In the genomic region with DNA sequence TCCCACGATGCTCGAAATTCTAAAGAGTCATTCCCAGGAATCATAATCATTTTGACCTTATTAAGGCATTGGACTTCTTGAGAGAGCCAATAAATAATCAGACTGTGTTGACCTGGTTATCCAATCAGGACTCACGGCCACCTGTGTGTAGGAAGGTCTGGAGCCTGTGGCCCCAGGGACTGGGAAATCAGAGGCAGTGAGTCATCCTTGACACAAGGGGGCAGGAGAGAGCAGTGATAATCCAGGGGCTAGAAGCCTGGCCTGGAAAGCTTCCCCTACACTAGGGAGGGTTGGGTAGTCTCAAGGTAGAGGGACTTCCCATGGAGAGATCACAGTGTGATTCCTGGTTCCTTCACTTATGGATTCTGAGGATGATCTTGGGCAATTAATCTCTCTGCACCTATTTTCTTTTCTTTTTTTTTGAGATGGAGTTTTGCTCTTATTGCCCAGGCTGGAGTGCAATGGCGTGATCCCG, we compare ENCODE assay signal across 8 cellular contexts. TPM values are rescaled to one million over a fixed set of nuclear protein-coding genes. Genes with fewer than 3 reads are reported as not detected.
DNase-seq lines count a peak whose midpoint lies in the region; ATAC-seq and TF ChIP-seq lines count a peak whose summit lies in the region.

No MANE protein-coding gene starts in this region.

- TF ChIP-seq CTCF in GM12864 (IDR thresholded peaks at IDR 0.05; ENCODE audit: low read depth, low read length, missing control alignments), result peak; percentile 87
- TF ChIP-seq CTCF in lung (IDR thresholded peaks at IDR 0.05; ENCODE audit: control extremely low read depth, extremely low read depth), result peak; percentile 67

- H3K9me3 Mint-ChIP-seq in activated CD4-positive, alpha-beta T cell treated with anti-CD3 and anti-CD28 coated beads for 36 hours (ENCODE audit: low read depth), result no peaks in the 10 kb centered on the region

- H3K27ac Mint-ChIP-seq in activated CD4-positive, alpha-beta T cell treated with anti-CD3 and anti-CD28 coated beads for 36 hours, result no peak overlapping the region

- no peak overlapping the region for H3K4me3 Mint-ChIP-seq in activated CD4-positive, alpha-beta T cell treated with anti-CD3 and anti-CD28 coated beads for 36 hours

- H3K36me3 Mint-ChIP-seq in activated CD4-positive, alpha-beta T cell treated with anti-CD3 and anti-CD28 coated beads for 36 hours (ENCODE audit: low read depth), result peaks cover 28% of the 10 kb centered on the region

- DNase-seq in GM12864 (ENCODE audit: low read depth) (no peak), NCI-H446 treated with DMSO at 0.1 percent for 48 hours (lab: John Stamatoyannopoulos, UW) (peak; percentile 19), dermis blood vessel endothelial cell (peak; percentile 84), lung (ENCODE audit: low spot score) (peak; percentile 62)
- DNase-seq in activated CD4-positive, alpha-beta T cell treated with anti-CD3 and anti-CD28 coated beads for 36 hours, result peak; percentile 72
- peak; percentile 67 for DNase-seq in stimulated activated naive CD8-positive, alpha-beta T cell treated with anti-CD3 and anti-CD28 coated beads, Interleukin-15, Interleukin-2, amounts not matched to agents 100 U/mL and 50 U/mL, for 24 hours

- H3K4me1 Mint-ChIP-seq in activated CD4-positive, alpha-beta T cell treated with anti-CD3 and anti-CD28 coated beads for 36 hours, result peaks cover 73% of the 10 kb centered on the region

- ATAC-seq in HG03045 (IDR thresholded peaks at IDR 0.05; ENCODE audit: unreplicated experiment), result peak; percentile 41
- peak; percentile 64 for ATAC-seq in activated CD4-positive, alpha-beta T cell treated with anti-CD3 and anti-CD28 coated beads for 36 hours
- peak; percentile 36 for ATAC-seq in lung (ENCODE audit: insufficient read depth, low FRiP score)
- peak; percentile 67 for ATAC-seq in stimulated activated naive CD8-positive, alpha-beta T cell treated with anti-CD3 and anti-CD28 coated beads, Interleukin-15, Interleukin-2, amounts not matched to agents 100 U/mL and 50 U/mL, for 24 hours
- no peak for ATAC-seq in HG02973 (IDR thresholded peaks at IDR 0.05; ENCODE audit: unreplicated experiment)

- no peak overlapping the region for H3K27ac ChIP-seq in lung (ENCODE audit: low read depth in 1 of 2, low read length in 1 of 2)

- WGBS in lung, 2 donors, result 82 to 90% methylated on average over 5 of the region's 5 CpGs

- H3K9me3 ChIP-seq in lung (ENCODE audit: control insufficient read depth in 2 of 2, insufficient read depth in 1 of 2, low read length in 1 of 2), result no peaks in the 10 kb centered on the region

- CTCF ChIA-PET in activated CD4-positive, alpha-beta T cell treated with anti-CD3 and anti-CD28 coated beads for 36 hours (lab: Charles Lee), result interaction anchor here (0.5 to 12.7 kb wide), 18 partner anchors 10 to 377 kb away, joined by 3 to 155 read pairs (median 5); no protein-coding TSS in a partner anchor

- H3K27me3 ChIP-seq in lung (ENCODE audit: control insufficient read depth, insufficient read depth), result no peaks in the 10 kb centered on the region

- POLR2A ChIA-PET in activated CD4-positive, alpha-beta T cell treated with anti-CD3 and anti-CD28 coated beads for 36 hours (lab: Charles Lee), result no interaction called here

- no peaks in the 10 kb centered on the region for H3K27me3 Mint-ChIP-seq in activated CD4-positive, alpha-beta T cell treated with anti-CD3 and anti-CD28 coated beads for 36 hours

- intact Hi-C loops in activated CD4-positive, alpha-beta T cell treated with anti-CD3 and anti-CD28 coated beads for 36 hours (cut with DNase I, micrococcal nuclease), result loop anchor here (1.0 to 2.0 kb wide), 4 partner anchors 24 to 128 kb away; no protein-coding TSS in a partner anchor

- H3K4me3 ChIP-seq in GM12864 (ENCODE audit: low read depth, low read length) (no peak overlapping the region), lung (no peak overlapping the region)

- peaks cover 7 to 9% of the 10 kb centered on the region in 2 donors for H3K4me1 ChIP-seq in lung (ENCODE audit: control insufficient read depth in 2 of 2, insufficient read depth in 2 of 2, low read length in 2 of 2)

- H3K36me3 ChIP-seq in lung (ENCODE audit: control insufficient read depth in 2 of 2, insufficient read depth in 2 of 2, low read length in 2 of 2), result no peaks in the 10 kb centered on the region

RNA-seq across cellular contexts. Expression of a gene that starts 4.7 kb away (rescaled TPM):
- 10 to 100 TPM; 21.5 to 25.3 TPM for total RNA-seq in activated CD4-positive, alpha-beta T cell treated with anti-CD3 and anti-CD28 coated beads for 36 hours
- 2.9 and 4.0 TPM in 2 replicates for total RNA-seq in dermis blood vessel endothelial cell
- total RNA-seq in lung, result 10 to 100 TPM; 18.9 to 31.0 TPM
- 10 to 100 TPM in 1 of 2 donors, 1 to 10 TPM in 1; 8.1 to 29.0 TPM for polyA plus RNA-seq in lung

RNA-seq across cellular contexts. Expression of a gene that starts 15.8 kb away (rescaled TPM):
- 10 to 100 TPM; 18.1 to 20.4 TPM for total RNA-seq in activated CD4-positive, alpha-beta T cell treated with anti-CD3 and anti-CD28 coated beads for 36 hours
- total RNA-seq in dermis blood vessel endothelial cell (50.3 and 66.0 TPM in 2 replicates), lung (10 to 100 TPM; 23.7 to 47.4 TPM)
- 10 to 100 TPM; 11.6 to 16.5 TPM for polyA plus RNA-seq in lung

RNA-seq across cellular contexts. Expression of a gene that starts 50.1 kb away (rescaled TPM):
- 10 to 100 TPM; 16.3 to 24.3 TPM for total RNA-seq in activated CD4-positive, alpha-beta T cell treated with anti-CD3 and anti-CD28 coated beads for 36 hours
- total RNA-seq in dermis blood vessel endothelial cell (26.6 and 29.1 TPM in 2 replicates), lung (10 to 100 TPM; 18.6 to 33.2 TPM)
- 10 to 100 TPM; 19.2 to 34.5 TPM for polyA plus RNA-seq in lung
